ENCODE assay signal across 19 cellular contexts in genomic region chr16:65657051-65657450, GRCh38.
"Had no signal": no experiment of that assay in that cellular context is flagged by ENCODE, and none has a peak within 500 bp of the region (broad histone marks: within the 10 kb centered on the region; RNA-seq: fewer than 3 reads in every experiment).

No MANE protein-coding gene starts in this region.

- H3K4me3 ChIP-seq: cardiac muscle cell, colonic mucosa, esophagus squamous epithelium, left ventricle myocardium inferior, psoas muscle, spleen, testis had no signal

- H3K27ac ChIP-seq: cardiac muscle cell, colonic mucosa, left ventricle myocardium inferior, psoas muscle, spleen, testis, WERI-Rb-1 had no signal

- H3K36me3 ChIP-seq: cardiac muscle cell, colonic mucosa, esophagus squamous epithelium, left ventricle myocardium inferior, spleen, WERI-Rb-1 had no signal

- H3K4me1 ChIP-seq: colonic mucosa, psoas muscle, testis had no signal

- H3K27me3 ChIP-seq: colonic mucosa, testis had no signal

- DNase-seq: activated CD4-positive, alpha-beta memory T cell treated with anti-CD3 and anti-CD28 coated beads, Interleukin-2, amount 10 ng/mL, durations not matched to agents 7 days and 5 days; activated CD4-positive, alpha-beta T cell treated with anti-CD3 and anti-CD28 coated beads for 36 hours; activated effector memory CD4-positive, alpha-beta T cell treated with Interleukin-2 at 50 U/mL for 16 hours; activated naive CD4-positive, alpha-beta T cell treated with anti-CD3 and anti-CD28 coated beads, Interleukin-2, amount 50 U/mL, for 16 hours; activated T-cell treated with anti-CD3 and anti-CD28 coated beads, Interleukin-2, amount 50 U/mL, for 24 hours; colonic mucosa; esophagus squamous epithelium; foreskin fibroblast; glutamatergic neuron; hypothalamus; kidney; left ventricle myocardium inferior; mesendoderm; nephron progenitor cell; psoas muscle; spleen; testis; WERI-Rb-1 had no signal

- FAIRE-seq: kidney had no signal

- ATAC-seq: activated CD4-positive, alpha-beta T cell treated with anti-CD3 and anti-CD28 coated beads for 36 hours; psoas muscle had no signal

- H3K9me3 ChIP-seq: colonic mucosa, esophagus squamous epithelium, left ventricle myocardium inferior, psoas muscle, spleen, testis had no signal
